8 cellular contexts compared by ENCODE assay signal in genomic region chr22:38705235-38706100, GRCh38. TPM values are rescaled to one million over a fixed set of nuclear protein-coding genes. Genes with fewer than 3 reads are reported as not detected.
DNase-seq lines count a peak whose midpoint lies in the region; ATAC-seq and TF ChIP-seq lines count a peak whose summit lies in the region.

GTPBP1 (plus strand) TSS chr22:38705944; CDS start chr22:38705956, 12 bp downstream.

- peak; percentile 75 for ATAC-seq in GM19043 (IDR thresholded peaks at IDR 0.05; ENCODE audit: low read depth, unreplicated experiment)
- peak; percentile 77 for ATAC-seq in HG03378 (IDR thresholded peaks at IDR 0.05; ENCODE audit: unreplicated experiment)

- peak within 1 kb of the TSS; percentile 85 for H3K4me3 ChIP-seq in AG10803 (ENCODE audit: low read length)

- peak; percentile 100 for DNase-seq in AG10803 (ENCODE audit: low read depth)
- peak; percentile 94 for DNase-seq in NCI-H460 (ENCODE audit: extremely low read depth, low read depth)
- peak; percentile 90 for DNase-seq in activated CD4-positive, CD25-positive, alpha-beta regulatory T cell treated with anti-CD3 and anti-CD28 coated beads, Interleukin-2, amount 50 U/mL, for 72 hours
- peak; percentile 99 to 100 for DNase-seq in cerebellar nuclear complex (lab: John Stamatoyannopoulos, UW)
- DNase-seq in islet precursor cell = peak; percentile 100
- DNase-seq in stimulated activated CD4-positive, alpha-beta T cell treated with anti-CD3 and anti-CD28 coated beads, Interleukin-12 subunit alpha, Interleukin-12 subunit beta, amount 100 ng/mL, for 48 hours (ENCODE audit: low read depth in 2 of 3, low spot score in 1 of 3) = peak; percentile 94 to 99 (median 96)

- peak; percentile 38 for TF ChIP-seq CTCF in AG10803 (conservative IDR thresholded peaks at IDR 0.05; ENCODE audit: low read length)

RNA-seq across cellular contexts. Expression of gene GTPBP1, which starts in this region (rescaled TPM):
- 9.8 and 12.3 TPM in 2 replicates for total RNA-seq in NCI-H460 (2014; rRNA removed; shearing (Covaris generic))
- polyA plus RNA-seq in NCI-H460 (2014; cell fraction: nucleus; rRNA removed) = 9.4 and 21.0 TPM in 2 replicates

Comparison
In these comparisons a context has a peak if more than half of its experiments do, and no peak if none do; other contexts are left out.
1. Peak in every context shown above with its lines: DNase-seq, ATAC-seq and H3K4me3 ChIP-seq.